Comparison of ENCODE assay signal across 8 cellular contexts in genomic region chr3:39146083-39146501, GRCh38. TPM values are rescaled to one million over a fixed set of nuclear protein-coding genes. Genes with fewer than 3 reads are reported as not detected.
DNase-seq lines count a peak whose midpoint lies in the region; ATAC-seq, FAIRE-seq and TF ChIP-seq lines count a peak whose summit lies in the region.

No MANE protein-coding gene starts in this region.

- H3K9ac ChIP-seq in BLaER1: peak overlapping the region; percentile 97

- H3K4me2 ChIP-seq in BLaER1: peak overlapping the region; percentile 98

- H3K9me3 ChIP-seq in BLaER1: no peaks in the 10 kb centered on the region

- peaks cover 56% of the 10 kb centered on the region for H3K36me3 ChIP-seq in BLaER1

- no peaks in the 10 kb centered on the region for H3K27me3 Mint-ChIP-seq in natural killer cell (ENCODE audit: low read depth in 2 of 2)

- no peaks in the 10 kb centered on the region for H3K9me3 Mint-ChIP-seq in natural killer cell

- peaks cover 97% of the 10 kb centered on the region for H3K4me1 ChIP-seq in BLaER1

- H3K27me3 ChIP-seq in BLaER1 (no peaks in the 10 kb centered on the region), dorsolateral prefrontal cortex (no peaks in the 10 kb centered on the region)

- peaks cover 6% of the 10 kb centered on the region for H3K36me3 Mint-ChIP-seq in natural killer cell

- ATAC-seq in natural killer cell (no peak), HG03354 (IDR thresholded peaks at IDR 0.05; ENCODE audit: poor library complexity, severe bottlenecking, unreplicated experiment) (no peak), omental fat pad (ENCODE audit: low FRiP score) (no peak)

- peaks cover 56 to 65% of the 10 kb centered on the region in 2 donors for H3K4me1 Mint-ChIP-seq in natural killer cell

- H3K4me3 Mint-ChIP-seq in natural killer cell: peak overlapping the region; percentile 79

- H3K4me3 ChIP-seq in BLaER1: peak overlapping the region; percentile 100
- H3K4me3 ChIP-seq in dorsolateral prefrontal cortex: peak overlapping the region in 12 of 59 donors; percentile 1 to 99 (median 20)

- H3K27ac Mint-ChIP-seq in natural killer cell: peak overlapping the region; percentile 97 to 99

- FAIRE-seq in GM12892 (lab: Jason Lieb, UNC): no peak

- no peak for TF ChIP-seq POLR2A in GM12892 (IDR thresholded peaks at IDR 0.05; ENCODE audit: low read depth, low read length)

- H3K27ac ChIP-seq in BLaER1: peak overlapping the region; percentile 99
- H3K27ac ChIP-seq in dorsolateral prefrontal cortex: peak overlapping the region in 55 of 59 donors; percentile 5 to 100 (median 96)

- peaks cover 67% of the 10 kb centered on the region for H4K20me1 ChIP-seq in BLaER1

- intact Hi-C loops in dorsolateral prefrontal cortex (cut with DNase I): loop anchor here in 1 of 2 donors (2.0 kb wide), 1 partner anchor 37 kb away; no protein-coding TSS in a partner anchor
- intact Hi-C loops in natural killer cell (cut with micrococcal nuclease): no loop called here

- TF ChIP-seq CTCF in dorsolateral prefrontal cortex (IDR thresholded peaks at IDR 0.05 in 54 of 56, conservative IDR thresholded peaks at IDR 0.05 in 2 of 56; ENCODE audit: low read depth in 1 of 56, partially characterized antibody in 56 of 56) (peak in 7 of 56 donors; percentile 6 to 18 (median 11)), natural killer cell (IDR thresholded peaks at IDR 0.05) (no peak), omental fat pad (IDR thresholded peaks at IDR 0.05) (no peak)

- DNase-seq in MV-4-11 (lab: John Stamatoyannopoulos, UW) (peak; percentile 86), dorsolateral prefrontal cortex (no peak), natural killer cell (no peak), GM12892 (ENCODE audit: insufficient read length) (no peak), omental fat pad (ENCODE audit: low spot score) (no peak), NCI-H2081 (lab: John Stamatoyannopoulos, UW) (no peak)

RNA-seq across cellular contexts. Expression of gene CSRNP1, which starts 7.3 kb away (rescaled TPM):
- total RNA-seq in dorsolateral prefrontal cortex (10 to 100 TPM; 10.1 to 52.4 (median 18.1) TPM), natural killer cell (100 to 1,000 TPM; 208 to 300 (median 253) TPM), omental fat pad (100 to 1,000 TPM in 2 of 4 donors, 10 to 100 TPM in 2; 52.0 to 321 (median 90.8) TPM)
- 14.0 TPM for polyA plus RNA-seq in GM12892 (2012; ENCODE audit: missing spikeins)

RNA-seq across cellular contexts. Expression of gene TTC21A, which starts 38.6 kb away (rescaled TPM):
- total RNA-seq in dorsolateral prefrontal cortex (10 to 100 TPM; 12.8 to 44.7 (median 24.4) TPM), natural killer cell (1 to 10 TPM; 2.1 to 3.9 (median 2.4) TPM), omental fat pad (1 to 10 TPM; 2.6 to 9.9 (median 2.9) TPM)
- 3.8 TPM for polyA plus RNA-seq in GM12892 (2012; ENCODE audit: missing spikeins)

RNA-seq across cellular contexts. Expression of gene GORASP1, which starts 38.7 kb away (rescaled TPM):
- 10 to 100 TPM; 52.3 to 94.4 (median 70.3) TPM for total RNA-seq in dorsolateral prefrontal cortex
- 10 to 100 TPM; 20.2 to 21.3 (median 20.8) TPM for total RNA-seq in natural killer cell
- 24.0 TPM for polyA plus RNA-seq in GM12892 (2012; ENCODE audit: missing spikeins)
- 10 to 100 TPM; 38.7 to 56.4 (median 51.0) TPM for total RNA-seq in omental fat pad

RNA-seq across cellular contexts. Expression of gene XIRP1, which starts 46.3 kb away (rescaled TPM):
- total RNA-seq in dorsolateral prefrontal cortex (under 1 TPM in 41 of 120 experiments, not detected in 79; 0.06 to 0.38 (median 0.17) TPM), natural killer cell (under 1 TPM; 0.14 to 0.40 (median 0.24) TPM), omental fat pad (1 to 10 TPM in 1 of 4 donors, under 1 TPM in 1, not detected in 2; 0.65 to 2.0 TPM)
- polyA plus RNA-seq in GM12892 (2012; ENCODE audit: missing spikeins): 0.89 TPM
